In the genomic region with DNA sequence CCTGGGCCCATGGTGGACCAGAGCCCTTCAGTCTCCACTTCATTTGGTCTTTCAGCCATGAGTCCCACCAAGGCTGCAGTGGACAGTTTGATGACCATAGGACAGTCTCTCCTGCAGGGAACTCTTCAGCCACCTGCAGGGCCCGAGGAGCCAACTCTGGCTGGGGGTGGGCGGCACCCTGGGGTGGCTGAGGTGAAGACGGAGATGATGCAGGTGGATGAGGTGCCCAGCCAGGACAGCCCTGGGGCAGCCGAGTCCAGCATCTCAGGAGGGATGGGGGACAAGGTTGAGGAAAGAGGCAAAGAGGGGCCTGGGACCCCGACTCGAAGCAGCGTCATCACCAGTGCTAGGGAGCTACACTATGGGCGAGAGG, we compare ENCODE assay signal across 18 cellular contexts. TPM values are rescaled to one million over a fixed set of nuclear protein-coding genes. Genes with fewer than 3 reads are reported as not detected.
DNase-seq lines count a peak whose midpoint lies in the region; ATAC-seq and TF ChIP-seq lines count a peak whose summit lies in the region.
"Had no signal": no experiment of that assay in that cellular context is flagged by ENCODE, and none has a peak within 500 bp of the region (broad histone marks: within the 10 kb centered on the region; RNA-seq: fewer than 3 reads in every experiment).

No MANE protein-coding gene starts in this region.

- H3K36me3 ChIP-seq in psoas muscle (ENCODE audit: insufficient read depth in 1 of 2, low read depth in 1 of 2) (peaks cover 8 to 39% of the 10 kb centered on the region in 2 donors), upper lobe of left lung (peaks cover 43 to 73% (median 56%) of the 10 kb centered on the region in 4 donors)
- H3K36me3 ChIP-seq: BE2C had no signal

- no peak for TF ChIP-seq EP300 in upper lobe of left lung (IDR thresholded peaks at IDR 0.05)

- no peaks in the 10 kb centered on the region for H3K27me3 ChIP-seq in psoas muscle (ENCODE audit: insufficient read depth in 3 of 3, low read length in 2 of 3)
- no peaks in the 10 kb centered on the region for H3K27me3 ChIP-seq in upper lobe of left lung
- H3K27me3 ChIP-seq: testis had no signal

- H3K4me3 ChIP-seq in coronary artery (peak overlapping the region; percentile 97), psoas muscle (peak overlapping the region; percentile 97), upper lobe of left lung (peak overlapping the region; percentile 10 to 92 (median 80))
- H3K4me3 ChIP-seq: testis had no signal

- DNase-seq in activated CD8-positive, alpha-beta memory T cell treated with anti-CD3 and anti-CD28 coated beads for 24 hours: peak; percentile 53
- no peak for DNase-seq in activated CD8-positive, alpha-beta memory T cell treated with anti-CD3 and anti-CD28 coated beads, Interleukin-2, amount 50 U/mL, for 48 hours
- DNase-seq in coronary artery (ENCODE audit: low spot score): no peak
- no peak for DNase-seq in psoas muscle
- peak in 1 of 2 donors; percentile 49 for DNase-seq in upper lobe of left lung
- no peak for DNase-seq in islet precursor cell
- no peak for DNase-seq in MV-4-11 (lab: John Stamatoyannopoulos, UW)
- DNase-seq: activated CD4-positive, alpha-beta T cell treated with anti-CD3 and anti-CD28 coated beads for 48 hours; activated naive CD4-positive, alpha-beta T cell treated with Interleukin-2 at 50 U/mL for 16 hours; BE2C; Calu3; left cardiac atrium; midbrain; NCI-H1694; stimulated activated CD4-positive, alpha-beta T cell treated with anti-CD3 and anti-CD28 coated beads, Interleukin-12 subunit alpha, Interleukin-12 subunit beta, amount 100 ng/mL, for 4 hours; SW 1271; testis had no signal

- H3K4me1 ChIP-seq in psoas muscle (peaks cover 73% of the 10 kb centered on the region), upper lobe of left lung (peaks cover 58 to 76% (median 71%) of the 10 kb centered on the region in 4 donors)
- H3K4me1 ChIP-seq: BE2C had no signal

- H3K9me3 ChIP-seq in psoas muscle (no peaks in the 10 kb centered on the region), upper lobe of left lung (no peaks in the 10 kb centered on the region)
- H3K9me3 ChIP-seq: BE2C, testis had no signal

- H3K27ac ChIP-seq in coronary artery: peak overlapping the region; percentile 97 to 99
- H3K27ac ChIP-seq in psoas muscle: peak overlapping the region; percentile 99
- H3K27ac ChIP-seq in upper lobe of left lung: peak overlapping the region in 3 of 4 donors; percentile 95 to 99 (median 98)

- no peak for TF ChIP-seq POLR2A in upper lobe of left lung (IDR thresholded peaks at IDR 0.05)

- intact Hi-C loops in psoas muscle (cut with DNase I): loop anchor here in 1 of 2 donors (5.0 kb wide), 1 partner anchor 108 kb away; no protein-coding TSS in a partner anchor

- TF ChIP-seq CTCF in coronary artery (IDR thresholded peaks at IDR 0.05) (no peak), psoas muscle (IDR thresholded peaks at IDR 0.05) (no peak), upper lobe of left lung (IDR thresholded peaks at IDR 0.05) (no peak)

- 71 to 90% (median 72%) methylated on average over 7 to 8 of the region's 8 CpGs for WGBS in psoas muscle, 3 donors
- WGBS in upper lobe of left lung, 2 donors: 95 to 96% methylated on average over 8 of the region's 8 CpGs

- ATAC-seq in psoas muscle (no peak), upper lobe of left lung (ENCODE audit: low FRiP score in 2 of 2) (no peak), HG03460 (IDR thresholded peaks at IDR 0.05; ENCODE audit: unreplicated experiment) (no peak)
- ATAC-seq: left cardiac atrium had no signal

RNA-seq across cellular contexts. Expression of a gene that starts 4.3 kb away (rescaled TPM):
- total RNA-seq in psoas muscle (100 to 1,000 TPM in 3 of 4 donors, 10 to 100 TPM in 1; 11.7 to 299 (median 183) TPM), upper lobe of left lung (100 to 1,000 TPM; 110 to 584 (median 179) TPM)
- polyA plus RNA-seq in psoas muscle: 10 to 100 TPM; 12.0 to 89.8 (median 45.2) TPM
- total RNA-seq: Calu3 had no signal
